ENCODE assay signal across 2 cellular contexts in the genomic region with DNA sequence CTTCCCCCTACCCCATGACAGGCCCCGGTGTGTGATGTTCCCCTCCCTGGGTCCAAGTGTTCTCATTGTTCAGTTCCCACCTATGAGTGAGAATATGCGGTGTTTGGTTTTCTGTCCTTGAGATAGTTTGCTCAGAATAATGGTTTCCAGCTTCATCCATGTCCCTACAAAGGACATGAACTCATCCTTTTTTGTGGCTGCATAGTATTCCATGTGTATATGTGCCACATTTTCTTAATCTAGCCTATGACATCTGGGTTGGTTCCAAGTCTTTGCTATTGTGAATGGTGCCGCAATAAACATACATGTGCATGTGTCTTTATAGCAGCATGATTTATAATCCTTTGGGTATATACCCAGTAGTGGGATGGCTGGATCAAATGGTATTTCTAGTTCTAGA.
TF ChIP-seq lines count a peak whose summit lies in the region.

No MANE protein-coding gene starts in this region.

TF ChIP-seq in HEK293, 187 proteins besides CTCF, POLR2A, EP300 and RAD21:
- TF ChIP-seq ZNF146 (tag by site-specific recombination; IDR thresholded peaks at IDR 0.05), result peak; percentile 81

TF ChIP-seq in K562, 482 proteins besides CTCF, POLR2A, EP300 and RAD21:
- TF ChIP-seq ZNF146 (CRISPR knock-in tag; IDR thresholded peaks at IDR 0.05; ENCODE audit: unreplicated experiment), result peak; percentile 62
- 0 out of 2 replicates have a peak, but pooled peaks have one; percentile 24 for TF ChIP-seq BCOR (IDR thresholded peaks at IDR 0.05)
